Comparison of ENCODE assay signal across 8 cellular contexts in genomic region chr5:88140863-88141694, GRCh38.
DNase-seq lines count a peak whose midpoint lies in the region; ATAC-seq, FAIRE-seq and TF ChIP-seq lines count a peak whose summit lies in the region.

No MANE protein-coding gene starts in this region.

- H3K4me3 ChIP-seq in astrocyte (ENCODE audit: insufficient read depth, low read depth, low read length): peak overlapping the region; percentile 60
- peak overlapping the region; percentile 44 to 55 for H3K4me3 ChIP-seq in uterus

- peak; percentile 45 for TF ChIP-seq CTCF in astrocyte (IDR thresholded peaks at IDR 0.05; ENCODE audit: insufficient read depth, low read depth, low read length)
- TF ChIP-seq CTCF in uterus (IDR thresholded peaks at IDR 0.05): peak; percentile 67 to 87 (median 76)

- H3K4me2 ChIP-seq in astrocyte (ENCODE audit: low read length): peak overlapping the region; percentile 85

- H3K4me1 ChIP-seq in astrocyte (ENCODE audit: insufficient read depth, low read length) (peaks cover 27% of the 10 kb centered on the region), uterus (no peaks in the 10 kb centered on the region)

- peak overlapping the region; percentile 76 for H2AFZ ChIP-seq in astrocyte (ENCODE audit: low read depth, low read length)

- peaks cover 4% of the 10 kb centered on the region for H3K27me3 Mint-ChIP-seq in astrocyte (ENCODE audit: low read depth, unreplicated experiment)

- TF ChIP-seq POLR2A in uterus (IDR thresholded peaks at IDR 0.05): peak; percentile 53

- H3K27me3 ChIP-seq in astrocyte (ENCODE audit: insufficient read depth, low read length) (peaks cover 6% of the 10 kb centered on the region), uterus (no peaks in the 10 kb centered on the region)

- H3K79me2 ChIP-seq in astrocyte (ENCODE audit: insufficient read depth, low read length): no peaks in the 10 kb centered on the region

- DNase-seq in NCI-H1694 treated with DMSO at 0.1 percent for 48 hours (lab: John Stamatoyannopoulos, UW): peak; percentile 91
- DNase-seq in T-helper 2 cell: peak; percentile 43 to 97 (median 72)
- peak; percentile 97 for DNase-seq in astrocyte (ENCODE audit: low read depth)
- DNase-seq in hepatic stellate cell (ENCODE audit: low spot score): peak; percentile 89
- peak; percentile 100 for DNase-seq in putamen (ENCODE audit: low spot score)
- DNase-seq in uterus: peak; percentile 99

- H3K36me3 Mint-ChIP-seq in astrocyte (ENCODE audit: low read depth, unreplicated experiment): no peaks in the 10 kb centered on the region

- peak overlapping the region; percentile 73 for H3K9ac ChIP-seq in astrocyte (ENCODE audit: low read length)

- peak; percentile 84 for ATAC-seq in GM18499 (IDR thresholded peaks at IDR 0.05; ENCODE audit: insufficient read depth, unreplicated experiment)
- ATAC-seq in HG02970 (IDR thresholded peaks at IDR 0.05; ENCODE audit: low FRiP score, unreplicated experiment): peak; percentile 97

- peaks cover 3% of the 10 kb centered on the region for H3K9me3 Mint-ChIP-seq in astrocyte (ENCODE audit: unreplicated experiment)

- H3K9me3 ChIP-seq in astrocyte (ENCODE audit: insufficient read depth, low read depth, low read length): no peaks in the 10 kb centered on the region
- no peaks in the 10 kb centered on the region for H3K9me3 ChIP-seq in uterus

- H4K20me1 ChIP-seq in astrocyte (ENCODE audit: insufficient read depth, low read length): no peaks in the 10 kb centered on the region

- FAIRE-seq in astrocyte (lab: Jason Lieb, UNC): no peak

- H3K27ac ChIP-seq in astrocyte (ENCODE audit: low read depth, low read length) (peak overlapping the region; percentile 49), uterus (peak overlapping the region; percentile 78 to 81)

- no peak overlapping the region for H3K4me3 Mint-ChIP-seq in astrocyte (ENCODE audit: unreplicated experiment)

- intact Hi-C loops in uterus (cut with DNase I; ENCODE audit: low total_unique reads): loop anchor here (10.0 kb wide), 1 partner anchor 544 kb away; no protein-coding TSS in a partner anchor

- H3K36me3 ChIP-seq in astrocyte (ENCODE audit: insufficient read depth, low read length) (no peaks in the 10 kb centered on the region), uterus (no peaks in the 10 kb centered on the region)

- H3K27ac Mint-ChIP-seq in astrocyte (ENCODE audit: unreplicated experiment): no peak overlapping the region

- H3K4me1 Mint-ChIP-seq in astrocyte (ENCODE audit: low read depth, unreplicated experiment): no peaks in the 10 kb centered on the region

Comparison
In these comparisons a context has a peak if more than half of its experiments do, and no peak if none do; other contexts are left out.
1. Peak in every context shown above with its lines: DNase-seq, ATAC-seq, H3K4me3 ChIP-seq and H3K27ac ChIP-seq.